26 cellular contexts compared by ENCODE assay signal in genomic region chr5:17794829-17795228, GRCh38.
"Had no signal": no experiment of that assay in that cellular context is flagged by ENCODE, and none has a peak within 500 bp of the region (broad histone marks: within the 10 kb centered on the region; RNA-seq: fewer than 3 reads in every experiment).

No MANE protein-coding gene starts in this region.

- ATAC-seq: activated CD4-positive, alpha-beta T cell treated with anti-CD3 and anti-CD28 coated beads for 36 hours; activated CD8-positive, alpha-beta memory T cell treated with anti-CD3 and anti-CD28 coated beads, Interleukin-2, amount 10 ng/mL, durations not matched to agents 7 days and 5 days; activated CD8-positive, alpha-beta T cell treated with anti-CD3 and anti-CD28 coated beads, Interleukin-2, amount 10 ng/mL, durations not matched to agents 7 days and 5 days; activated T-cell treated with anti-CD3 and anti-CD28 coated beads, Interleukin-2, amount 50 U/mL, for 72 hours; left cardiac atrium; left ventricle myocardium superior; right lobe of liver; stimulated activated naive CD8-positive, alpha-beta T cell treated with anti-CD3 and anti-CD28 coated beads, Interleukin-15, Interleukin-2, amounts not matched to agents 100 U/mL and 50 U/mL, for 24 hours had no signal

- H3K9me3 ChIP-seq: ascending aorta, colonic mucosa, neutrophil, ovary, right lobe of liver, testis had no signal

- DNase-seq: activated CD4-positive, alpha-beta T cell treated with anti-CD3 and anti-CD28 coated beads for 36 hours; activated CD4-positive, CD25-positive, alpha-beta regulatory T cell; activated CD8-positive, alpha-beta memory T cell treated with anti-CD3 and anti-CD28 coated beads, Interleukin-2, amount 10 ng/mL, durations not matched to agents 7 days and 5 days; activated CD8-positive, alpha-beta T cell treated with anti-CD3 and anti-CD28 coated beads, Interleukin-2, amount 10 ng/mL, durations not matched to agents 7 days and 5 days; activated effector memory CD4-positive, alpha-beta T cell treated with Interleukin-2 at 50 U/mL for 16 hours; activated naive CD4-positive, alpha-beta T cell treated with Interleukin-2 at 50 U/mL for 16 hours; activated T-cell treated with anti-CD3 and anti-CD28 coated beads, Interleukin-2, amount 50 U/mL, for 72 hours; cerebellar nuclear complex; colonic mucosa; effector CD8-positive, alpha-beta T cell; glutamatergic neuron; left cardiac atrium; left ventricle myocardium superior; ovary; right lobe of liver; stimulated activated CD4-positive, alpha-beta T cell treated with anti-CD3 and anti-CD28 coated beads, Interleukin-2, amount 100 ng/mL, for 48 hours; stimulated activated naive CD8-positive, alpha-beta T cell treated with anti-CD3 and anti-CD28 coated beads, Interleukin-15, Interleukin-2, amounts not matched to agents 100 U/mL and 50 U/mL, for 24 hours; testis; trophoblast cell had no signal

- H2AFZ ChIP-seq: hepatocyte had no signal

- H3K36me3 ChIP-seq: ascending aorta, cardiac muscle cell, colonic mucosa, neutrophil, ovary, right lobe of liver had no signal

- H3K4me2 ChIP-seq: hepatocyte had no signal

- H3K4me1 ChIP-seq: ascending aorta, colonic mucosa, right lobe of liver, testis had no signal

- H3K27ac ChIP-seq: ascending aorta, cardiac muscle cell, colonic mucosa, neutrophil, ovary, right lobe of liver, testis had no signal

- FAIRE-seq: frontal cortex, keratinocyte, urothelium cell line had no signal

- H3K27me3 ChIP-seq: ascending aorta, cardiac muscle cell, colonic mucosa, hepatocyte, neutrophil, ovary, right lobe of liver, testis had no signal

- H3K4me3 ChIP-seq: ascending aorta, cardiac muscle cell, colonic mucosa, hepatocyte, ovary, right lobe of liver, testis had no signal
